Comparison of ENCODE assay signal across 8 cellular contexts in the genomic region with DNA sequence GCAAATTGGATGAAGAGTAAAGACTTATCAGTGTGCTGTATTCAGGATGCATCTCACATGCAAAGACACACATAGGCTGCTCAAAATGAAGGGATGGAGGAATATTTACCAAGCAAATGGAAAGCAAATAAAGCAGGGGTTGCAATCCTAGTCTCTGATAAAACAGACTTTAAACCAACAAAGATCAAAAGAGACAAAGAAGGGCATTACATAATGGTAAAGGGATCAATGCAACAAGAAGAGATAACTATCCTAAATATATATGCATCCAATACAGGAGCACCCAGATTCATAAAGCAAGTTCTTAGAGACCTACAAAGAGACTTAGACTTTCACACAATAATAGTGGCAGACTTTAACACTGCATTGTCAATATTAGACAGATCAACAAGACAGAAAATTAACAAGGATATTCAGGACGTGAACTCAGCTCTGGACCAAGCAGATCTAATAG. TPM values are rescaled to one million over a fixed set of nuclear protein-coding genes. Genes with fewer than 3 reads are reported as not detected.
"Had no signal": no experiment of that assay in that cellular context is flagged by ENCODE, and none has a peak within 500 bp of the region (broad histone marks: within the 10 kb centered on the region; RNA-seq: fewer than 3 reads in every experiment).

No MANE protein-coding gene starts in this region.

RNA-seq across cellular contexts. Expression of gene ABCA9, which starts 12.1 kb away (rescaled TPM):
- total RNA-seq: activated CD4-positive, alpha-beta memory T cell treated with anti-CD3 and anti-CD28 coated beads for 36 hours; activated CD8-positive, alpha-beta memory T cell treated with anti-CD3 and anti-CD28 coated beads for 36 hours; activated CD8-positive, alpha-beta T cell treated with anti-CD3 and anti-CD28 coated beads for 36 hours; activated naive CD4-positive, alpha-beta T cell treated with anti-CD3 and anti-CD28 coated beads for 36 hours; activated naive CD4-positive, alpha-beta T cell treated with anti-CD3 and anti-CD28 coated beads, Interleukin-2, amount 50 U/mL, for 72 hours; activated naive CD8-positive, alpha-beta T cell treated with anti-CD3 and anti-CD28 coated beads for 36 hours; activated T-cell treated with anti-CD3 and anti-CD28 coated beads, Interleukin-2, amount 50 U/mL, for 4 hours; activated T-helper 1 cell treated with anti-CD3 and anti-CD28 coated beads, Interleukin-12 subunit alpha, Interleukin-12 subunit beta, Interleukin-2, Interleukin-4 antibody, amounts not matched to agents 30 ng/mL and 10 ng/mL and 1 ng/mL, durations not matched to agents 14 hours and 24 hours and 36 hours had no signal
